ENCODE assay signal across 20 cellular contexts in the genomic region with DNA sequence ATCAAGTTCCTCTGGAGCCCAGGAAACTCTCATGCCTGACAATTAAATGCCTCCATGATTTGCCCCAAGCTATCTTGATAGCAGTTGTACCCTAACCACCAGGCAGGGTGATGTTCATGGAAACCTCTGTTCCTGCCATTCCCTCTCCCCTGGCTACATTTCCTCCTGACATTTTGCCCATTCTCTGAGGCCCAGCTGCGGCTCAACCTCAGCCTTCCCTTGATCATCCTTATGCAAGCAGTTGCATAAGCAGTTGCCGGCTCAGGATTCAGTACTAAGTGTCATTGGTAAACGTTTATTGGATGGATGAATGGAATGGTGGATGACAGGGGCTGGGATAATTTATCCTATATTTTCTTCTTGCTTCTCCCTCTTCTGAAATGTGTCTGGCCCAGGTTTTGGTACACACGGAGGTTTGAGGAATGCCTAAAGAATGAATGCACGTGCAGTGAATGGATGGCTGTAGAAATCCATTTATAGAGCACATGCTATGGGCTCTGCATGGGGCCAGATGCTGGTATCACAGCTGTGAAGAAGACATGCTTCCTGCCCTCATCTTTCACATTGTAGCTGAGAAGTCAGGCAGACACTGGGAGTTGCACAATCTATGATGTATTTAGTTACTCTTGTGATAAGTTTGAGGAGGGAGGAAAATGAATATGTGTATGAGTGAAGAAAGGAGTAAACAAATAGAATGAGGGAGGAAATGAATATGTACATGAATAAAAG.
"Had no signal": no experiment of that assay in that cellular context is flagged by ENCODE, and none has a peak within 500 bp of the region (broad histone marks: within the 10 kb centered on the region; RNA-seq: fewer than 3 reads in every experiment).

No MANE protein-coding gene starts in this region.

- H3K36me3 Mint-ChIP-seq: activated naive CD8-positive, alpha-beta T cell; natural killer cell had no signal

- H3K9me3 Mint-ChIP-seq: activated CD4-positive, alpha-beta T cell treated with anti-CD3 and anti-CD28 coated beads, Interleukin-2, amount 10 ng/mL, durations not matched to agents 7 days and 5 days; natural killer cell; stimulated activated naive CD8-positive, alpha-beta T cell treated with anti-CD3 and anti-CD28 coated beads, Interleukin-15, Interleukin-2, amounts not matched to agents 100 ng/mL and 50 ng/mL, for 24 hours; T-helper 2 cell treated with Interferon-gamma antibody and Interleukin-4, amounts not matched to agents 5 μg/mL and 100 μg/mL, for 36 hours had no signal

- H3K4me1 Mint-ChIP-seq: activated CD4-positive, alpha-beta T cell treated with anti-CD3 and anti-CD28 coated beads, Interleukin-2, amount 10 ng/mL, durations not matched to agents 7 days and 5 days; natural killer cell had no signal

- H3K27me3 Mint-ChIP-seq: activated naive CD8-positive, alpha-beta T cell; stimulated activated naive CD8-positive, alpha-beta T cell treated with anti-CD3 and anti-CD28 coated beads, Interleukin-15, Interleukin-2, amounts not matched to agents 100 ng/mL and 50 ng/mL, for 24 hours had no signal

- H3K27ac ChIP-seq: breast epithelium, foreskin keratinocyte, right atrium auricular region, suprapubic skin, upper lobe of left lung had no signal

- H3K4me3 ChIP-seq: breast epithelium, right atrium auricular region, smooth muscle cell, suprapubic skin, upper lobe of left lung had no signal

- H3K4me3 Mint-ChIP-seq: activated CD4-positive, alpha-beta T cell treated with anti-CD3 and anti-CD28 coated beads, Interleukin-2, amount 10 ng/mL, durations not matched to agents 7 days and 5 days; activated naive CD8-positive, alpha-beta T cell; natural killer cell; stimulated activated naive CD8-positive, alpha-beta T cell treated with anti-CD3 and anti-CD28 coated beads, Interleukin-15, Interleukin-2, amounts not matched to agents 100 ng/mL and 50 ng/mL, for 24 hours; T-helper 2 cell treated with Interferon-gamma antibody and Interleukin-4, amounts not matched to agents 5 μg/mL and 100 μg/mL, for 36 hours had no signal

- H3K9me3 ChIP-seq: breast epithelium, right atrium auricular region, suprapubic skin, upper lobe of left lung had no signal

- DNase-seq: activated CD4-positive, alpha-beta T cell treated with anti-CD3 and anti-CD28 coated beads, Interleukin-2, amount 10 ng/mL, durations not matched to agents 7 days and 5 days; activated CD4-positive, CD25-positive, alpha-beta regulatory T cell; activated CD8-positive, alpha-beta memory T cell treated with anti-CD3 and anti-CD28 coated beads for 24 hours; activated gamma-delta T cell treated with Interleukin-2 at 50 U/mL for 16 hours; foreskin keratinocyte; glutamatergic neuron; hypothalamus; kidney glomerular epithelial cell; mesenchymal stem cell; natural killer cell; nucleus accumbens; posterior cingulate gyrus; upper lobe of left lung had no signal

- H3K27ac Mint-ChIP-seq: activated CD4-positive, alpha-beta T cell treated with anti-CD3 and anti-CD28 coated beads, Interleukin-2, amount 10 ng/mL, durations not matched to agents 7 days and 5 days; activated naive CD8-positive, alpha-beta T cell; natural killer cell; stimulated activated naive CD8-positive, alpha-beta T cell treated with anti-CD3 and anti-CD28 coated beads, Interleukin-15, Interleukin-2, amounts not matched to agents 100 ng/mL and 50 ng/mL, for 24 hours; T-helper 2 cell treated with Interferon-gamma antibody and Interleukin-4, amounts not matched to agents 5 μg/mL and 100 μg/mL, for 36 hours had no signal

- H3K36me3 ChIP-seq: breast epithelium, right atrium auricular region, suprapubic skin, upper lobe of left lung had no signal

- ATAC-seq: foreskin keratinocyte, natural killer cell had no signal

- H3K4me1 ChIP-seq: breast epithelium, foreskin keratinocyte, right atrium auricular region had no signal
